ENCODE assay signal across 1 cellular context in genomic region chr4:73275318-73275654, GRCh38.
A peak's percentile ranks its signal among the peaks of the same experiment; 100 is the strongest.
TF ChIP-seq lines count a peak whose summit lies in the region.

No MANE protein-coding gene starts in this region.

TF ChIP-seq in HepG2, 621 proteins besides CTCF, POLR2A, EP300 and RAD21 (continued from another document):
- TF ChIP-seq ZNF362 (CRISPR knock-in tag; IDR thresholded peaks at IDR 0.05; ENCODE audit: borderline replicate concordance): peak; percentile 60; the same call in 1 of the 2 replicates
- TF ChIP-seq ZNF644 (CRISPR knock-in tag; IDR thresholded peaks at IDR 0.05; ENCODE audit: low read depth): peak; percentile 91
- TF ChIP-seq ATF5 (CRISPR knock-in tag; IDR thresholded peaks at IDR 0.05; ENCODE audit: low read depth): no peak
- no peak for TF ChIP-seq ZNF75D (CRISPR knock-in tag; IDR thresholded peaks at IDR 0.05; ENCODE audit: borderline replicate concordance)
- TF ChIP-seq HNF4G (IDR thresholded peaks at IDR 0.05; ENCODE audit: borderline replicate concordance, low read depth, low read length): 0 out of 2 replicates have a peak, but pooled peaks have one; percentile 29
- no peak for TF ChIP-seq HNF4G (CRISPR knock-in tag; IDR thresholded peaks at IDR 0.05; ENCODE audit: borderline replicate concordance, low read depth)
- peak; percentile 73; the same call in 1 of the 2 replicates for TF ChIP-seq NCOR1 (IDR thresholded peaks at IDR 0.05; ENCODE audit: borderline replicate concordance, low read length)
